In the genomic region with DNA sequence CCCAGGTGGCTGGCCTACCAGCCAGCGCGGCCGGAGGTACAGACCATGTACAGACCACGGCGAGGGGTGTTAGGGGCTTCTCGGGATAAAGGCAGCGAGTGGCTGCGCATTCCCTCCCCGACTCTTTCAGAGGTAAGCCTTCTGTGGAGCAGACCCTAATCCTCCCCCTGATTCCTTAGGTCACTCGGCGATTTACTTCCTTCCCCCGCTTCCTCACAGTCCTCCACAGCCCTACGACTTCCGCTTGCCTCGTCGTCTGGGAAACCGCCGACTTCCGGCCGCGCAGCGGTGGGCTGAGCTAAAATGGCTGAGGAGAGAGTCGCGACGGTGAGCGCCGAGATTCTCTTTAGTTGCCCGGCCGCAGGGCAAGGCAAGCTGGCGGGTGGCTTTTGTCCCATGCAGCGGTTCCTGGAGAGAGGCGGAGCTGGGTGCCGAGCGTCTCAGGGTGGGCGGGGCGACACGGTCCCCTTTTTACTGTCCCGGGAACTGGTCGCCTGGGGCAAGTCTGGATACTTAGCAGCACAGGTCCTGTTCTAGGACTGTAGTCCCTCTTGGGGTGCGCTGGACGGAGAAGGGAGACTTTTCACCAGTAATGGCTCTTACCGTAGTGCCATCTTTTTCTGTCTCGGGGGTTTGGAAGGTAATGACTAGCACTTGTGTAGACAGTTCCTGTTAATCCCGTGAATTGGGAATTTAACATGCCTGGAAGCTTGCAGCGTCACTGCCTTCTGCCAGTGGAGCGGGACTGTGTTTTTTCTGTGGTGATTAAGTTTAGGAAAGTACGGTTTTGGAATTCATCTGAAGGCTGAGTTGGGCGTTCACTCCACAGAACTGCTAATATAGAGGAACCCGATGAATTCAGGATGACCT, we compare ENCODE assay signal across 1 cellular context.
TF ChIP-seq lines count a peak whose summit lies in the region.

A gene with protein sequence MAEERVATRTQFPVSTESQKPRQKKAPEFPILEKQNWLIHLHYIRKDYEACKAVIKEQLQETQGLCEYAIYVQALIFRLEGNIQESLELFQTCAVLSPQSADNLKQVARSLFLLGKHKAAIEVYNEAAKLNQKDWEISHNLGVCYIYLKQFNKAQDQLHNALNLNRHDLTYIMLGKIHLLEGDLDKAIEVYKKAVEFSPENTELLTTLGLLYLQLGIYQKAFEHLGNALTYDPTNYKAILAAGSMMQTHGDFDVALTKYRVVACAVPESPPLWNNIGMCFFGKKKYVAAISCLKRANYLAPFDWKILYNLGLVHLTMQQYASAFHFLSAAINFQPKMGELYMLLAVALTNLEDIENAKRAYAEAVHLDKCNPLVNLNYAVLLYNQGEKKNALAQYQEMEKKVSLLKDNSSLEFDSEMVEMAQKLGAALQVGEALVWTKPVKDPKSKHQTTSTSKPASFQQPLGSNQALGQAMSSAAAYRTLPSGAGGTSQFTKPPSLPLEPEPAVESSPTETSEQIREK (plus strand): TSS at position 283 of the 870 bp plus-strand sequence. CDS start 21 bp downstream, at position 304.
A gene with protein sequence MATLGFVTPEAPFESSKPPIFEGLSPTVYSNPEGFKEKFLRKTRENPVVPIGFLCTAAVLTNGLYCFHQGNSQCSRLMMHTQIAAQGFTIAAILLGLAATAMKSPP (minus strand): TSS at position 258 of the 870 bp plus-strand sequence. CDS start 9,808 bp downstream, outside the sequence.

TF ChIP-seq in HEK293, 187 proteins besides CTCF, POLR2A, EP300 and RAD21 (continued from another document and continues in another):
- TF ChIP-seq, protein P1, sequence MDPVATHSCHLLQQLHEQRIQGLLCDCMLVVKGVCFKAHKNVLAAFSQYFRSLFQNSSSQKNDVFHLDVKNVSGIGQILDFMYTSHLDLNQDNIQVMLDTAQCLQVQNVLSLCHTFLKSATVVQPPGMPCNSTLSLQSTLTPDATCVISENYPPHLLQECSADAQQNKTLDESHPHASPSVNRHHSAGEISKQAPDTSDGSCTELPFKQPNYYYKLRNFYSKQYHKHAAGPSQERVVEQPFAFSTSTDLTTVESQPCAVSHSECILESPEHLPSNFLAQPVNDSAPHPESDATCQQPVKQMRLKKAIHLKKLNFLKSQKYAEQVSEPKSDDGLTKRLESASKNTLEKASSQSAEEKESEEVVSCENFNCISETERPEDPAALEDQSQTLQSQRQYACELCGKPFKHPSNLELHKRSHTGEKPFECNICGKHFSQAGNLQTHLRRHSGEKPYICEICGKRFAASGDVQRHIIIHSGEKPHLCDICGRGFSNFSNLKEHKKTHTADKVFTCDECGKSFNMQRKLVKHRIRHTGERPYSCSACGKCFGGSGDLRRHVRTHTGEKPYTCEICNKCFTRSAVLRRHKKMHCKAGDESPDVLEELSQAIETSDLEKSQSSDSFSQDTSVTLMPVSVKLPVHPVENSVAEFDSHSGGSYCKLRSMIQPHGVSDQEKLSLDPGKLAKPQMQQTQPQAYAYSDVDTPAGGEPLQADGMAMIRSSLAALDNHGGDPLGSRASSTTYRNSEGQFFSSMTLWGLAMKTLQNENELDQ (tag by site-specific recombination; IDR thresholded peaks at IDR 0.05; ENCODE audit: low read depth) = no peak
- TF ChIP-seq, protein P2, sequence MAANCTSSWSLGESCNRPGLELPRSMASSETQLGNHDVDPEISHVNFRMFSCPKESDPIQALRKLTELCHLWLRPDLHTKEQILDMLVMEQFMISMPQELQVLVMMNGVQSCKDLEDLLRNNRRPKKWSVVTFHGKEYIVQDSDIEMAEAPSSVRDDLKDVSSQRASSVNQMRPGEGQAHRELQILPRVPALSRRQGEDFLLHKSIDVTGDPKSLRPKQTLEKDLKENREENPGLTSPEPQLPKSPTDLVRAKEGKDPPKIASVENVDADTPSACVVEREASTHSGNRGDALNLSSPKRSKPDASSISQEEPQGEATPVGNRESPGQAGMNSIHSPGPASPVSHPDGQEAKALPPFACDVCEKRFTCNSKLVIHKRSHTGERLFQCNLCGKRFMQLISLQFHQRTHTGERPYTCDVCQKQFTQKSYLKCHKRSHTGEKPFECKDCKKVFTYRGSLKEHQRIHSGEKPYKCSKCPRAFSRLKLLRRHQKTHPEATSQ (tag by site-specific recombination; IDR thresholded peaks at IDR 0.05) = peak; percentile 43; the same call in 1 of the 2 replicates
- TF ChIP-seq ZNF19 (tag by site-specific recombination; IDR thresholded peaks at IDR 0.05; ENCODE audit: low read depth) (no peak), GFI1B (tag by site-specific recombination; IDR thresholded peaks at IDR 0.05) (0 out of 2 replicates have a peak, but pooled peaks have one; percentile 4), ZNF350 (tag by site-specific recombination; IDR thresholded peaks at IDR 0.05) (no peak), SP7 (tag by site-specific recombination; IDR thresholded peaks at IDR 0.05) (peak; percentile 73), ZNF549 (tag by site-specific recombination; IDR thresholded peaks at IDR 0.05) (no peak), ZNF626 (tag by site-specific recombination; IDR thresholded peaks at IDR 0.05) (no peak), YY1 (tag by site-specific recombination; IDR thresholded peaks at IDR 0.05) (peak; percentile 77), TRIM28 (IDR thresholded peaks at IDR 0.05; ENCODE audit: borderline replicate concordance, low read length) (peak; percentile 86; the same call in 1 of the 2 replicates), SCRT1 (tag by site-specific recombination; IDR thresholded peaks at IDR 0.05; ENCODE audit: borderline replicate concordance) (no peak), GLIS1 (tag by site-specific recombination; IDR thresholded peaks at IDR 0.05) (peak; percentile 79), ZNF223 (tag by site-specific recombination; IDR thresholded peaks at IDR 0.05) (no peak), ZNF544 (tag by site-specific recombination; IDR thresholded peaks at IDR 0.05) (no peak), ZNF112 (tag by site-specific recombination; IDR thresholded peaks at IDR 0.05) (no peak), ZNF324 (tag by site-specific recombination; IDR thresholded peaks at IDR 0.05) (peak; percentile 67; the same call in 1 of the 2 replicates), TCF7L2 (IDR thresholded peaks at IDR 0.05; ENCODE audit: borderline replicate concordance, low read depth, low read length) (no peak), ZNF10 (tag by site-specific recombination; IDR thresholded peaks at IDR 0.05) (peak; percentile 83), ZNF133 (tag by site-specific recombination; IDR thresholded peaks at IDR 0.05) (no peak), ZNF169 (tag by site-specific recombination; IDR thresholded peaks at IDR 0.05) (no peak), ZNF302 (tag by site-specific recombination; IDR thresholded peaks at IDR 0.05; ENCODE audit: low read depth) (no peak), ZNF292 (tag by site-specific recombination; IDR thresholded peaks at IDR 0.05; ENCODE audit: borderline replicate concordance, low read depth) (no peak), ZNF146 (tag by site-specific recombination; IDR thresholded peaks at IDR 0.05) (no peak), ZEB2 (tag by site-specific recombination; IDR thresholded peaks at IDR 0.05) (peak; percentile 67; the same call in 1 of the 2 replicates), ZNF202 (tag by site-specific recombination; IDR thresholded peaks at IDR 0.05; ENCODE audit: borderline replicate concordance) (no peak), HOXC10 (CRISPR knock-in tag; IDR thresholded peaks at IDR 0.05) (no peak), GLIS2 (tag by site-specific recombination; IDR thresholded peaks at IDR 0.05) (no peak), WT1 (tag by site-specific recombination; IDR thresholded peaks at IDR 0.05) (no peak; the same call in 1 of the 2 replicates), KLF1 (tag by site-specific recombination; IDR thresholded peaks at IDR 0.05) (no peak), ZNF548 (tag by site-specific recombination; IDR thresholded peaks at IDR 0.05) (no peak)
- TF ChIP-seq, protein P3, sequence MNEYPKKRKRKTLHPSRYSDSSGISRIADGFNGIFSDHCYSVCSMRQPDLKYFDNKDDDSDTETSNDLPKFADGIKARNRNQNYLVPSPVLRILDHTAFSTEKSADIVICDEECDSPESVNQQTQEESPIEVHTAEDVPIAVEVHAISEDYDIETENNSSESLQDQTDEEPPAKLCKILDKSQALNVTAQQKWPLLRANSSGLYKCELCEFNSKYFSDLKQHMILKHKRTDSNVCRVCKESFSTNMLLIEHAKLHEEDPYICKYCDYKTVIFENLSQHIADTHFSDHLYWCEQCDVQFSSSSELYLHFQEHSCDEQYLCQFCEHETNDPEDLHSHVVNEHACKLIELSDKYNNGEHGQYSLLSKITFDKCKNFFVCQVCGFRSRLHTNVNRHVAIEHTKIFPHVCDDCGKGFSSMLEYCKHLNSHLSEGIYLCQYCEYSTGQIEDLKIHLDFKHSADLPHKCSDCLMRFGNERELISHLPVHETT (tag by site-specific recombination; IDR thresholded peaks at IDR 0.05) = no peak
- TF ChIP-seq, protein P4, sequence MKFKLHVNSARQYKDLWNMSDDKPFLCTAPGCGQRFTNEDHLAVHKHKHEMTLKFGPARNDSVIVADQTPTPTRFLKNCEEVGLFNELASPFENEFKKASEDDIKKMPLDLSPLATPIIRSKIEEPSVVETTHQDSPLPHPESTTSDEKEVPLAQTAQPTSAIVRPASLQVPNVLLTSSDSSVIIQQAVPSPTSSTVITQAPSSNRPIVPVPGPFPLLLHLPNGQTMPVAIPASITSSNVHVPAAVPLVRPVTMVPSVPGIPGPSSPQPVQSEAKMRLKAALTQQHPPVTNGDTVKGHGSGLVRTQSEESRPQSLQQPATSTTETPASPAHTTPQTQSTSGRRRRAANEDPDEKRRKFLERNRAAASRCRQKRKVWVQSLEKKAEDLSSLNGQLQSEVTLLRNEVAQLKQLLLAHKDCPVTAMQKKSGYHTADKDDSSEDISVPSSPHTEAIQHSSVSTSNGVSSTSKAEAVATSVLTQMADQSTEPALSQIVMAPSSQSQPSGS (tag by site-specific recombination; IDR thresholded peaks at IDR 0.05; ENCODE audit: low read depth) = no peak
- TF ChIP-seq, protein P5, sequence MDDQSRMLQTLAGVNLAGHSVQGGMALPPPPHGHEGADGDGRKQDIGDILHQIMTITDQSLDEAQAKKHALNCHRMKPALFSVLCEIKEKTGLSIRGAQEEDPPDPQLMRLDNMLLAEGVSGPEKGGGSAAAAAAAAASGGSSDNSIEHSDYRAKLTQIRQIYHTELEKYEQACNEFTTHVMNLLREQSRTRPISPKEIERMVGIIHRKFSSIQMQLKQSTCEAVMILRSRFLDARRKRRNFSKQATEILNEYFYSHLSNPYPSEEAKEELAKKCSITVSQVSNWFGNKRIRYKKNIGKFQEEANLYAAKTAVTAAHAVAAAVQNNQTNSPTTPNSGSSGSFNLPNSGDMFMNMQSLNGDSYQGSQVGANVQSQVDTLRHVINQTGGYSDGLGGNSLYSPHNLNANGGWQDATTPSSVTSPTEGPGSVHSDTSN (CRISPR knock-in tag; IDR thresholded peaks at IDR 0.05) = peak; percentile 82
- TF ChIP-seq, protein P6, sequence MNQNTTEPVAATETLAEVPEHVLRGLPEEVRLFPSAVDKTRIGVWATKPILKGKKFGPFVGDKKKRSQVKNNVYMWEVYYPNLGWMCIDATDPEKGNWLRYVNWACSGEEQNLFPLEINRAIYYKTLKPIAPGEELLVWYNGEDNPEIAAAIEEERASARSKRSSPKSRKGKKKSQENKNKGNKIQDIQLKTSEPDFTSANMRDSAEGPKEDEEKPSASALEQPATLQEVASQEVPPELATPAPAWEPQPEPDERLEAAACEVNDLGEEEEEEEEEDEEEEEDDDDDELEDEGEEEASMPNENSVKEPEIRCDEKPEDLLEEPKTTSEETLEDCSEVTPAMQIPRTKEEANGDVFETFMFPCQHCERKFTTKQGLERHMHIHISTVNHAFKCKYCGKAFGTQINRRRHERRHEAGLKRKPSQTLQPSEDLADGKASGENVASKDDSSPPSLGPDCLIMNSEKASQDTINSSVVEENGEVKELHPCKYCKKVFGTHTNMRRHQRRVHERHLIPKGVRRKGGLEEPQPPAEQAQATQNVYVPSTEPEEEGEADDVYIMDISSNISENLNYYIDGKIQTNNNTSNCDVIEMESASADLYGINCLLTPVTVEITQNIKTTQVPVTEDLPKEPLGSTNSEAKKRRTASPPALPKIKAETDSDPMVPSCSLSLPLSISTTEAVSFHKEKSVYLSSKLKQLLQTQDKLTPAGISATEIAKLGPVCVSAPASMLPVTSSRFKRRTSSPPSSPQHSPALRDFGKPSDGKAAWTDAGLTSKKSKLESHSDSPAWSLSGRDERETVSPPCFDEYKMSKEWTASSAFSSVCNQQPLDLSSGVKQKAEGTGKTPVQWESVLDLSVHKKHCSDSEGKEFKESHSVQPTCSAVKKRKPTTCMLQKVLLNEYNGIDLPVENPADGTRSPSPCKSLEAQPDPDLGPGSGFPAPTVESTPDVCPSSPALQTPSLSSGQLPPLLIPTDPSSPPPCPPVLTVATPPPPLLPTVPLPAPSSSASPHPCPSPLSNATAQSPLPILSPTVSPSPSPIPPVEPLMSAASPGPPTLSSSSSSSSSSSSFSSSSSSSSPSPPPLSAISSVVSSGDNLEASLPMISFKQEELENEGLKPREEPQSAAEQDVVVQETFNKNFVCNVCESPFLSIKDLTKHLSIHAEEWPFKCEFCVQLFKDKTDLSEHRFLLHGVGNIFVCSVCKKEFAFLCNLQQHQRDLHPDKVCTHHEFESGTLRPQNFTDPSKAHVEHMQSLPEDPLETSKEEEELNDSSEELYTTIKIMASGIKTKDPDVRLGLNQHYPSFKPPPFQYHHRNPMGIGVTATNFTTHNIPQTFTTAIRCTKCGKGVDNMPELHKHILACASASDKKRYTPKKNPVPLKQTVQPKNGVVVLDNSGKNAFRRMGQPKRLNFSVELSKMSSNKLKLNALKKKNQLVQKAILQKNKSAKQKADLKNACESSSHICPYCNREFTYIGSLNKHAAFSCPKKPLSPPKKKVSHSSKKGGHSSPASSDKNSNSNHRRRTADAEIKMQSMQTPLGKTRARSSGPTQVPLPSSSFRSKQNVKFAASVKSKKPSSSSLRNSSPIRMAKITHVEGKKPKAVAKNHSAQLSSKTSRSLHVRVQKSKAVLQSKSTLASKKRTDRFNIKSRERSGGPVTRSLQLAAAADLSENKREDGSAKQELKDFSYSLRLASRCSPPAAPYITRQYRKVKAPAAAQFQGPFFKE (tag by site-specific recombination; IDR thresholded peaks at IDR 0.05; ENCODE audit: borderline replicate concordance) = no peak
- TF ChIP-seq, protein P7, sequence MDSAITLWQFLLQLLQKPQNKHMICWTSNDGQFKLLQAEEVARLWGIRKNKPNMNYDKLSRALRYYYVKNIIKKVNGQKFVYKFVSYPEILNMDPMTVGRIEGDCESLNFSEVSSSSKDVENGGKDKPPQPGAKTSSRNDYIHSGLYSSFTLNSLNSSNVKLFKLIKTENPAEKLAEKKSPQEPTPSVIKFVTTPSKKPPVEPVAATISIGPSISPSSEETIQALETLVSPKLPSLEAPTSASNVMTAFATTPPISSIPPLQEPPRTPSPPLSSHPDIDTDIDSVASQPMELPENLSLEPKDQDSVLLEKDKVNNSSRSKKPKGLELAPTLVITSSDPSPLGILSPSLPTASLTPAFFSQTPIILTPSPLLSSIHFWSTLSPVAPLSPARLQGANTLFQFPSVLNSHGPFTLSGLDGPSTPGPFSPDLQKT (IDR thresholded peaks at IDR 0.05; ENCODE audit: borderline replicate concordance, low read depth, low read length) = 0 out of 2 replicates have a peak, but pooled peaks have one; percentile 43
